ENCODE assay signal across 7 cellular contexts in genomic region chr17:30095507-30096244, GRCh38. TPM values are rescaled to one million over a fixed set of nuclear protein-coding genes. Genes with fewer than 3 reads are reported as not detected.
DNase-seq lines count a peak whose midpoint lies in the region; ATAC-seq and TF ChIP-seq lines count a peak whose summit lies in the region.

No MANE protein-coding gene starts in this region.

- no peaks in the 10 kb centered on the region for H3K9me2 ChIP-seq in SK-N-SH

- WGBS in SK-N-SH (ENCODE audit: low lambda C conversion rate): 59% methylated on average over 4 of the region's 4 CpGs

- no peaks in the 10 kb centered on the region for H3K79me2 ChIP-seq in SK-N-SH (ENCODE audit: insufficient read depth)

- peaks cover 25% of the 10 kb centered on the region for H3F3A ChIP-seq in SK-N-SH (replicated peaks; ENCODE audit: insufficient read depth)

- H3K9ac ChIP-seq in SK-N-SH: no peak overlapping the region

- TF ChIP-seq EP300 in SK-N-SH (IDR thresholded peaks at IDR 0.05; ENCODE audit: borderline replicate concordance in 1 of 2, low read depth in 1 of 2, low read length in 1 of 2): no peak

- intact Hi-C loops in sciatic nerve (cut with DNase I): no loop called here

- peaks cover 0 to 30% of the 10 kb centered on the region in 2 experiments; a peak in 2 of 4 replicates for H3K4me1 ChIP-seq in SK-N-SH (ENCODE audit: control insufficient read depth in 1 of 2, insufficient read depth in 2 of 2, low read depth in 1 of 2, low read length in 1 of 2)

- TF ChIP-seq CTCF in SK-N-SH (IDR thresholded peaks at IDR 0.05): peak; percentile 68

- CTCF ChIA-PET in SK-N-SH (lab: Yijun Ruan, JAX): interaction anchor here (0.6 to 6.8 kb wide), 15 partner anchors 8 to 475 kb away, joined by 3 to 81 read pairs (median 3); no protein-coding TSS in a partner anchor

- H3K27ac ChIP-seq in SK-N-SH (ENCODE audit: low read depth in 2 of 2, low read length in 1 of 2): peak overlapping the region; percentile 3 to 19; a peak in 2 of 4 replicates

- no peaks in the 10 kb centered on the region for H3K27me3 ChIP-seq in SK-N-SH (ENCODE audit: insufficient read depth)

- H2AFZ ChIP-seq in SK-N-SH (ENCODE audit: low read depth): peak overlapping the region; percentile 37; the same call in 1 of the 2 replicates

- no peaks in the 10 kb centered on the region for H3K9me3 ChIP-seq in SK-N-SH

- H3K4me3 ChIP-seq in SK-N-SH (ENCODE audit: low read depth in 2 of 2, low read length in 1 of 2): no peak overlapping the region

- no peak overlapping the region; the same call in 1 of the 2 replicates for H3K4me2 ChIP-seq in SK-N-SH

- H4K20me1 ChIP-seq in SK-N-SH (ENCODE audit: insufficient read depth): no peaks in the 10 kb centered on the region

- POLR2A ChIA-PET in SK-N-SH (lab: Yijun Ruan, JAX): no interaction called here

- peak; percentile 79 for DNase-seq in EL
- DNase-seq in HT1080 (ENCODE audit: low read depth): peak; percentile 80
- peak; percentile 18 for DNase-seq in SK-N-SH
- DNase-seq in fibroblast of the conjunctiva (ENCODE audit: low read depth): peak; percentile 70
- no peak for DNase-seq in sciatic nerve (ENCODE audit: low spot score)
- DNase-seq in T-helper 1 cell: no peak

- no peaks in the 10 kb centered on the region for H3K36me3 ChIP-seq in SK-N-SH (replicated peaks in 1 of 2; ENCODE audit: control insufficient read depth in 1 of 2, insufficient read depth in 2 of 2, low read length in 1 of 2)

- TF ChIP-seq RAD21 in SK-N-SH (IDR thresholded peaks at IDR 0.05; ENCODE audit: low read length): peak; percentile 36

- ATAC-seq in sciatic nerve: peak; percentile 22
- ATAC-seq in HG03457 (IDR thresholded peaks at IDR 0.05; ENCODE audit: unreplicated experiment): no peak

TF ChIP-seq in SK-N-SH, 30 proteins besides CTCF, POLR2A, EP300 and RAD21:
- TF ChIP-seq FOSL2 (IDR thresholded peaks at IDR 0.05; ENCODE audit: borderline replicate concordance, low read depth) (peak; percentile 42), JUND (IDR thresholded peaks at IDR 0.05) (peak; percentile 66), RCOR1 (IDR thresholded peaks at IDR 0.05; ENCODE audit: low read length) (no peak), MEF2A (IDR thresholded peaks at IDR 0.05; ENCODE audit: borderline replicate concordance, low read depth) (peak; percentile 24; the same call in 1 of the 2 replicates), NRF1 (IDR thresholded peaks at IDR 0.05; ENCODE audit: low read depth, low read length) (no peak)
TF ChIP-seq in SK-N-SH: peak in this region for 3.

RNA-seq across cellular contexts. Expression of gene NSRP1, which starts 20.9 kb away (rescaled TPM):
- total RNA-seq in HT1080 (2014; rRNA removed; shearing (Covaris generic)): 8.1 and 14.1 TPM in 2 replicates
- polyA plus RNA-seq in HT1080 (2015; cell fraction: cytosol; rRNA removed): 13.2 and 15.0 TPM in 2 replicates
- 10.7 and 19.3 TPM in 2 replicates for polyA plus RNA-seq in HT1080 (2015; cell fraction: nucleus; rRNA removed)
- polyA plus RNA-seq in SK-N-SH (2012; rRNA removed): 9.6 and 10.8 TPM in 2 replicates
- 12.3 and 18.5 TPM in 2 replicates for polyA plus RNA-seq in SK-N-SH (2012; cell fraction: cytosol; rRNA removed)
- polyA plus RNA-seq in SK-N-SH (2012; cell fraction: nucleus; rRNA removed): 7.2 and 13.1 TPM in 2 replicates
- total RNA-seq in sciatic nerve: 53.4 TPM

Comparison
In these comparisons a context has a peak if more than half of its experiments do, and no peak if none do; other contexts are left out.
1. DNase-seq: peak in EL (single experiment), HT1080 (single experiment), SK-N-SH (single experiment) and fibroblast of the conjunctiva (single experiment); none in sciatic nerve (single experiment) and T-helper 1 cell (0 of 5).